7 cellular contexts compared by ENCODE assay signal in genomic region chr18:48455555-48456478, GRCh38. TPM values are rescaled to one million over a fixed set of nuclear protein-coding genes. Genes with fewer than 3 reads are reported as not detected.
DNase-seq lines count a peak whose midpoint lies in the region; ATAC-seq and TF ChIP-seq lines count a peak whose summit lies in the region.

No MANE protein-coding gene starts in this region.

- no peaks in the 10 kb centered on the region for H3K9me3 ChIP-seq in MM.1S (replicated peaks; ENCODE audit: insufficient read depth, low read length)

- H3K27me3 ChIP-seq in MM.1S (replicated peaks; ENCODE audit: insufficient read depth, low read length), result no peaks in the 10 kb centered on the region
- no peaks in the 10 kb centered on the region for H3K27me3 ChIP-seq in dorsolateral prefrontal cortex

- no peak overlapping the region for H3K9ac ChIP-seq in MM.1S (ENCODE audit: low read length)

- H3K4me3 ChIP-seq in MM.1S (ENCODE audit: low read length) (no peak overlapping the region), fibroblast of villous mesenchyme (ENCODE audit: low read depth, low read length) (no peak overlapping the region), dorsolateral prefrontal cortex (no peak overlapping the region)

- no peaks in the 10 kb centered on the region for H3K9me2 ChIP-seq in MM.1S (replicated peaks; ENCODE audit: insufficient read depth, low read length)

- H3F3A ChIP-seq in MM.1S (ENCODE audit: insufficient read depth, low read length), result no peaks in the 10 kb centered on the region

- no peak overlapping the region for H2AFZ ChIP-seq in MM.1S (ENCODE audit: low read length)

- DNase-seq in MM.1S (peak; percentile 19), activated T-cell treated with anti-CD3 and anti-CD28 coated beads for 1 hour (ENCODE audit: low read depth) (peak; percentile 23), fibroblast of villous mesenchyme (ENCODE audit: low read depth) (peak; percentile 91), dorsolateral prefrontal cortex (no peak), GM20000 (ENCODE audit: low spot score) (no peak)
- DNase-seq in stimulated activated CD8-positive, alpha-beta memory T cell treated with anti-CD3 and anti-CD28 coated beads, Interleukin-15, amount 100 ng/mL, for 48 hours (ENCODE audit: low read depth in 2 of 2), result peak; percentile 25 to 32

- H4K20me1 ChIP-seq in MM.1S (ENCODE audit: insufficient read depth, low read length), result no peaks in the 10 kb centered on the region

- TF ChIP-seq CTCF in MM.1S (IDR thresholded peaks at IDR 0.05; ENCODE audit: low read length), result no peak
- no peak for TF ChIP-seq CTCF in fibroblast of villous mesenchyme (IDR thresholded peaks at IDR 0.05; ENCODE audit: insufficient read depth, low read depth, low read length)
- no peak for TF ChIP-seq CTCF in dorsolateral prefrontal cortex (IDR thresholded peaks at IDR 0.05 in 54 of 56, conservative IDR thresholded peaks at IDR 0.05 in 2 of 56; ENCODE audit: low read depth in 1 of 56, partially characterized antibody in 56 of 56)
- TF ChIP-seq CTCF in GM20000 (IDR thresholded peaks at IDR 0.05; ENCODE audit: extremely low read depth, missing control alignments), result no peak

- no peaks in the 10 kb centered on the region for H3K79me2 ChIP-seq in MM.1S (ENCODE audit: low read length)

- no peak for ATAC-seq in HG02798 (IDR thresholded peaks at IDR 0.05; ENCODE audit: poor library complexity, unreplicated experiment)

- H3K27ac ChIP-seq in MM.1S (ENCODE audit: low read length), result no peak overlapping the region
- no peak overlapping the region for H3K27ac ChIP-seq in dorsolateral prefrontal cortex

- no peak overlapping the region for H3K4me2 ChIP-seq in MM.1S (ENCODE audit: low read depth, low read length)

- H3K4me1 ChIP-seq in MM.1S (ENCODE audit: low read length), result no peaks in the 10 kb centered on the region

- intact Hi-C loops in dorsolateral prefrontal cortex (cut with DNase I), result no loop called here

- no peaks in the 10 kb centered on the region for H3K36me3 ChIP-seq in MM.1S (replicated peaks; ENCODE audit: insufficient read depth, low read length)

RNA-seq across cellular contexts. Expression of gene ZBTB7C, which starts 46.6 kb away (rescaled TPM):
- total RNA-seq in fibroblast of villous mesenchyme (not detected in 2 replicates), dorsolateral prefrontal cortex (10 to 100 TPM in 89 of 120 experiments, 1 to 10 TPM in 31; 3.6 to 26.2 (median 12.3) TPM)

Comparison
In these comparisons a context has a peak if more than half of its experiments do, and no peak if none do; other contexts are left out.
1. DNase-seq: peak in MM.1S (single experiment), activated T-cell treated with anti-CD3 and anti-CD28 coated beads for 1 hour (single experiment), fibroblast of villous mesenchyme (single experiment) and stimulated activated CD8-positive, alpha-beta memory T cell treated with anti-CD3 and anti-CD28 coated beads, Interleukin-15, amount 100 ng/mL, for 48 hours (2 of 2); none in dorsolateral prefrontal cortex (0 of 10) and GM20000 (single experiment).